Comparison of ENCODE assay signal across 8 cellular contexts in the genomic region with DNA sequence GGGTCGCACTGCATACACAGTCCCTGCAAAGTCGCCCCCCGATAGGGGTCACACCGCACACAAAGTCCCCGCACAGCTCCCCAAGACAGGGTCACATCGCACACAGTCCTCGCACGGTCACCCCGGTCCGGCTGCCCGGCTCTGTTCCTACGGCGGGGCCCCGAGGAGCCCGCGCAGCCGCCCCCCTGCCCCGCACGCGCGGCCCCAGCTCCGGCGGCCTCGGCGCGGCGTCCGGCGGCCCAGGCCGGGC. TPM values are rescaled to one million over a fixed set of nuclear protein-coding genes. Genes with fewer than 3 reads are reported as not detected.
A peak's percentile ranks its signal among the peaks of the same experiment; 100 is the strongest.
DNase-seq lines count a peak whose midpoint lies in the region; ATAC-seq and TF ChIP-seq lines count a peak whose summit lies in the region.

No MANE protein-coding gene starts in this region.

- ATAC-seq in Right ventricle myocardium superior (ENCODE audit: poor library complexity) (peak; percentile 5), gastrocnemius medialis (peak; percentile 3 to 8), HG03108 (IDR thresholded peaks at IDR 0.05; ENCODE audit: unreplicated experiment) (no peak)

- peak overlapping the region; percentile 90 to 98 (median 96) for H3K27ac ChIP-seq in gastrocnemius medialis

- peak overlapping the region; percentile 64 to 97 (median 86) for H3K4me3 ChIP-seq in gastrocnemius medialis

- H3K27me3 ChIP-seq in gastrocnemius medialis: no peaks in the 10 kb centered on the region

- H3K4me3 Mint-ChIP-seq in T-helper 2 cell treated with Interferon-gamma antibody and Interleukin-4, amounts not matched to agents 5 μg/mL and 100 μg/mL, for 36 hours: peak overlapping the region; percentile 85

- DNase-seq in DMS79 treated with DMSO at 0.1 percent for 48 hours (lab: John Stamatoyannopoulos, UW) (peak; percentile 45), DMS79 (lab: John Stamatoyannopoulos, UW) (no peak), Right ventricle myocardium superior (peak; percentile 57), gastrocnemius medialis (no peak), SIG-M5 (lab: John Stamatoyannopoulos, UW) (no peak), NAMALWA (ENCODE audit: low spot score) (no peak)
- DNase-seq in T-helper 2 cell treated with Interferon-gamma antibody and Interleukin-4, amounts not matched to agents 5 μg/mL and 100 μg/mL, for 36 hours (ENCODE audit: low spot score): no peak

- no peak for TF ChIP-seq CTCF in gastrocnemius medialis (IDR thresholded peaks at IDR 0.05 in 4 of 5, conservative IDR thresholded peaks at IDR 0.05 in 1 of 5)

- H3K9me3 Mint-ChIP-seq in T-helper 2 cell treated with Interferon-gamma antibody and Interleukin-4, amounts not matched to agents 5 μg/mL and 100 μg/mL, for 36 hours: peaks cover 3% of the 10 kb centered on the region

- H3K27me3 Mint-ChIP-seq in T-helper 2 cell treated with Interferon-gamma antibody and Interleukin-4, amounts not matched to agents 5 μg/mL and 100 μg/mL, for 36 hours (ENCODE audit: low read depth): no peaks in the 10 kb centered on the region

- TF ChIP-seq POLR2A in gastrocnemius medialis (IDR thresholded peaks at IDR 0.05): no peak

- peaks cover 52 to 57% of the 10 kb centered on the region in 2 donors for H3K4me1 ChIP-seq in gastrocnemius medialis

- H3K4me1 Mint-ChIP-seq in T-helper 2 cell treated with Interferon-gamma antibody and Interleukin-4, amounts not matched to agents 5 μg/mL and 100 μg/mL, for 36 hours (ENCODE audit: low read depth): peaks cover 43% of the 10 kb centered on the region

- intact Hi-C loops in Right ventricle myocardium superior (cut with DNase I) (loop anchor here (2.0 kb wide), 1 partner anchor 294 kb away; the partner anchor contains the start of gene ISCU), gastrocnemius medialis (cut with DNase I; ENCODE audit: low total_unique reads) (loop anchor here (1.0 to 5.0 kb wide), 4 partner anchors 95 to 340 kb away; partner anchors contain the start of genes FICD, ISCU and UNG)

- H3K9me3 ChIP-seq in gastrocnemius medialis: no peaks in the 10 kb centered on the region

- peaks cover 21% of the 10 kb centered on the region for H3K36me3 Mint-ChIP-seq in T-helper 2 cell treated with Interferon-gamma antibody and Interleukin-4, amounts not matched to agents 5 μg/mL and 100 μg/mL, for 36 hours (ENCODE audit: low read depth)

- in situ Hi-C loops in gastrocnemius medialis (cut with MboI; ENCODE audit: low sequenced_read_pairs in 4 of 4): loop anchor here in 3 of 4 donors (10.0 kb wide), 3 partner anchors 52 to 292 kb away; partner anchors contain the start of genes ISCU (in 1 of the 3) and SART3 (in 1 of the 3)

- peak overlapping the region; percentile 92 for H3K27ac Mint-ChIP-seq in T-helper 2 cell treated with Interferon-gamma antibody and Interleukin-4, amounts not matched to agents 5 μg/mL and 100 μg/mL, for 36 hours

- H3K36me3 ChIP-seq in gastrocnemius medialis: no peaks in the 10 kb centered on the region

RNA-seq across cellular contexts. Expression of gene SSH1, which starts 0.3 kb away (rescaled TPM):
- total RNA-seq in Right ventricle myocardium superior (26.3 TPM), gastrocnemius medialis (10 to 100 TPM; 19.6 to 33.6 (median 22.8) TPM)

RNA-seq across cellular contexts. Expression of gene DAO, which starts 22.8 kb away (rescaled TPM):
- total RNA-seq in Right ventricle myocardium superior (not detected), gastrocnemius medialis (not detected)

Comparison
In these comparisons a context has a peak if more than half of its experiments do, and no peak if none do; other contexts are left out.
1. DNase-seq: peak in DMS79 treated with DMSO at 0.1 percent for 48 hours (single experiment) and Right ventricle myocardium superior (single experiment); none in DMS79 (single experiment), T-helper 2 cell treated with Interferon-gamma antibody and Interleukin-4, amounts not matched to agents 5 μg/mL and 100 μg/mL, for 36 hours (single experiment), gastrocnemius medialis (0 of 2), SIG-M5 (single experiment) and NAMALWA (single experiment).